6 cellular contexts compared by ENCODE assay signal in genomic region chr19:45729774-45730388, GRCh38. TPM values are rescaled to one million over a fixed set of nuclear protein-coding genes. Genes with fewer than 3 reads are reported as not detected.
DNase-seq lines count a peak whose midpoint lies in the region; ATAC-seq and TF ChIP-seq lines count a peak whose summit lies in the region.

No MANE protein-coding gene starts in this region.

- peak overlapping the region; percentile 94 for H3K27ac Mint-ChIP-seq in chondrocyte (ENCODE audit: unreplicated experiment)

- no peaks in the 10 kb centered on the region for H3K27me3 Mint-ChIP-seq in chondrocyte (ENCODE audit: low read depth)

- TF ChIP-seq CTCF in chondrocyte (IDR thresholded peaks at IDR 0.05) (no peak), osteoblast (IDR thresholded peaks at IDR 0.05; ENCODE audit: extremely low read depth, low read depth, low read length) (no peak)

- H3K9me3 Mint-ChIP-seq in chondrocyte (ENCODE audit: low read depth), result no peaks in the 10 kb centered on the region

- H4K20me1 ChIP-seq in osteoblast (ENCODE audit: insufficient read depth, low read length), result peaks cover 13% of the 10 kb centered on the region

- DNase-seq in DMS 273 (lab: John Stamatoyannopoulos, UW; ENCODE audit: unreplicated experiment), result peak; percentile 48
- DNase-seq in DMS 273 treated with DMSO at 0.1 percent for 48 hours (lab: John Stamatoyannopoulos, UW), result no peak
- no peak for DNase-seq in chondrocyte (ENCODE audit: low spot score)
- peak; percentile 50 for DNase-seq in osteoblast (ENCODE audit: insufficient read length, low spot score, missing footprints)
- DNase-seq in activated gamma-delta T cell treated with Interleukin-2 at 50 U/mL for 16 hours, result no peak

- H3K27ac ChIP-seq in osteoblast (ENCODE audit: low read depth, low read length), result peak overlapping the region; percentile 64

- peak overlapping the region; percentile 98 for H3K4me3 Mint-ChIP-seq in chondrocyte (ENCODE audit: unreplicated experiment)

- peak overlapping the region; percentile 84 for H3K4me3 ChIP-seq in osteoblast (ENCODE audit: insufficient read depth, low read length)

- H3K79me2 ChIP-seq in osteoblast (ENCODE audit: insufficient read depth, low read length), result peaks cover 59% of the 10 kb centered on the region

- no peaks in the 10 kb centered on the region for H3K36me3 ChIP-seq in osteoblast (ENCODE audit: insufficient read depth, low read length)

- H3K36me3 Mint-ChIP-seq in chondrocyte (ENCODE audit: low read depth), result no peaks in the 10 kb centered on the region

- H3K4me1 ChIP-seq in osteoblast (ENCODE audit: insufficient read depth, low read length), result peaks cover 7% of the 10 kb centered on the region

- H3K9me3 ChIP-seq in osteoblast (ENCODE audit: low read depth, low read length), result no peaks in the 10 kb centered on the region

- no peaks in the 10 kb centered on the region for H3K27me3 ChIP-seq in osteoblast (ENCODE audit: insufficient read depth, low read length)

- H3K4me1 Mint-ChIP-seq in chondrocyte (ENCODE audit: low read depth), result peaks cover 20% of the 10 kb centered on the region

- ATAC-seq in HG02884 (IDR thresholded peaks at IDR 0.05; ENCODE audit: unreplicated experiment), result no peak

- peak overlapping the region; percentile 66 for H2AFZ ChIP-seq in osteoblast (ENCODE audit: low read length)

- peak overlapping the region; percentile 98 for H3K4me2 ChIP-seq in osteoblast (ENCODE audit: insufficient read depth, low read length)

RNA-seq across cellular contexts. Expression of gene FBXO46, which starts 0.8 kb away (rescaled TPM):
- total RNA-seq in chondrocyte (12.7 to 14.8 TPM (median 14.3 TPM) in 3 replicates), osteoblast (8.0 and 9.0 TPM in 2 replicates)

RNA-seq across cellular contexts. Expression of gene MEIOSIN, which starts 3.4 kb away (rescaled TPM):
- total RNA-seq in chondrocyte (not detected in 3 replicates), osteoblast (not detected in 2 replicates)

RNA-seq across cellular contexts. Expression of gene QPCTL, which starts 37.4 kb away (rescaled TPM):
- total RNA-seq in chondrocyte (11.9 to 13.7 TPM (median 13.4 TPM) in 3 replicates), osteoblast (15.6 and 16.5 TPM in 2 replicates)

RNA-seq across cellular contexts. Expression of gene SNRPD2, which starts 38.1 kb away (rescaled TPM):
- total RNA-seq in chondrocyte, result 310 to 361 TPM (median 314 TPM) in 3 replicates
- total RNA-seq in osteoblast, result 139 and 155 TPM in 2 replicates

RNA-seq across cellular contexts. Expression of gene SIX5, which starts 39.2 kb away (rescaled TPM):
- 29.3 to 33.8 TPM (median 33.0 TPM) in 3 replicates for total RNA-seq in chondrocyte
- total RNA-seq in osteoblast, result 11.6 and 11.8 TPM in 2 replicates

Comparison
In these comparisons a context has a peak if more than half of its experiments do, and no peak if none do; other contexts are left out.
1. DNase-seq: peak in DMS 273 (single experiment) and osteoblast (single experiment); none in DMS 273 treated with DMSO at 0.1 percent for 48 hours (single experiment), chondrocyte (single experiment) and activated gamma-delta T cell treated with Interleukin-2 at 50 U/mL for 16 hours (single experiment).